Comparison of ENCODE assay signal across 30 cellular contexts in genomic region chr1:115983584-115983983, GRCh38. TPM values are rescaled to one million over a fixed set of nuclear protein-coding genes. Genes with fewer than 3 reads are reported as not detected.
"Had no signal": no experiment of that assay in that cellular context is flagged by ENCODE, and none has a peak within 500 bp of the region (broad histone marks: within the 10 kb centered on the region; RNA-seq: fewer than 3 reads in every experiment).

No MANE protein-coding gene starts in this region.

- ATAC-seq: effector memory CD8-positive, alpha-beta T cell; naive thymus-derived CD4-positive, alpha-beta T cell; psoas muscle; right cardiac atrium; stimulated activated effector memory CD8-positive, alpha-beta T cell treated with anti-CD3 and anti-CD28 coated beads, Interleukin-12 subunit alpha, Interleukin-12 subunit beta, amount 100 ng/mL, for 72 hours; stimulated activated naive CD8-positive, alpha-beta T cell treated with anti-CD3 and anti-CD28 coated beads, Interleukin-15, Interleukin-2, amounts not matched to agents 100 U/mL and 50 U/mL, for 24 hours had no signal

- H3K9me3 ChIP-seq: esophagus squamous epithelium, ovary, psoas muscle, sigmoid colon, thoracic aorta, tibial nerve, upper lobe of left lung, vagina had no signal

- H3K9ac ChIP-seq: neural progenitor cell had no signal

- H3K4me3 ChIP-seq: coronary artery, esophagus squamous epithelium, neural progenitor cell, ovary, psoas muscle, sigmoid colon, thoracic aorta, tibial nerve, upper lobe of left lung, vagina had no signal

- FAIRE-seq: endometrium had no signal

- H3K27ac ChIP-seq: coronary artery, esophagus squamous epithelium, neural progenitor cell, ovary, psoas muscle, sigmoid colon, thoracic aorta, tibial nerve, upper lobe of left lung, vagina had no signal

- H3K4me1 ChIP-seq: neural progenitor cell, psoas muscle, sigmoid colon, vagina had no signal

- H3K4me2 ChIP-seq: neural progenitor cell had no signal

- DNase-seq: dermis blood vessel endothelial cell; effector memory CD8-positive, alpha-beta T cell; erythroblast; esophagus squamous epithelium; foreskin melanocyte; glutamatergic neuron; hypothalamus; immature natural killer cell; islet precursor cell; mesenchymal stem cell; midbrain; naive thymus-derived CD4-positive, alpha-beta T cell; occipital lobe; ovary; posterior cingulate gyrus; psoas muscle; right cardiac atrium; sigmoid colon; stimulated activated CD4-positive, alpha-beta T cell treated with anti-CD3 and anti-CD28 coated beads, Interleukin-2, amount 100 ng/mL, for 24 hours; stimulated activated CD4-positive, alpha-beta T cell treated with anti-CD3 and anti-CD28 coated beads, Interleukin-4, amount 100 ng/mL, for 24 hours; stimulated activated naive CD8-positive, alpha-beta T cell treated with anti-CD3 and anti-CD28 coated beads, Interleukin-15, Interleukin-2, amounts not matched to agents 100 U/mL and 50 U/mL, for 24 hours had no signal

- H2AFZ ChIP-seq: neural progenitor cell had no signal

- H3K27me3 ChIP-seq: esophagus squamous epithelium, neural progenitor cell, ovary, sigmoid colon, tibial nerve, upper lobe of left lung, vagina had no signal

- H3K36me3 ChIP-seq: neural progenitor cell, ovary, sigmoid colon, thoracic aorta, tibial nerve, upper lobe of left lung, vagina had no signal

RNA-seq across cellular contexts. Expression of gene SLC22A15, which starts 7.3 kb away (rescaled TPM):
- total RNA-seq: lung microvascular endothelial cell had no signal
- polyA plus RNA-seq: naive thymus-derived CD4-positive, alpha-beta T cell had no signal
